In genomic region chr1:247392088-247392487, GRCh38 we compare ENCODE assay signal across 24 cellular contexts.
"Had no signal": no experiment of that assay in that cellular context is flagged by ENCODE, and none has a peak within 500 bp of the region (broad histone marks: within the 10 kb centered on the region; RNA-seq: fewer than 3 reads in every experiment).

No MANE protein-coding gene starts in this region.

- H3K36me3 ChIP-seq: gastrocnemius medialis, left lung, ovary, sigmoid colon, stomach, thyroid gland had no signal

- H3K4me3 ChIP-seq: gastrocnemius medialis, left lung, ovary, psoas muscle, sigmoid colon, stomach, thyroid gland had no signal

- H3K4me1 ChIP-seq: gastrocnemius medialis, psoas muscle, sigmoid colon had no signal

- H3K4me1 Mint-ChIP-seq: nephron had no signal

- H3K27me3 ChIP-seq: gastrocnemius medialis, left lung, ovary, sigmoid colon, thyroid gland had no signal

- DNase-seq: cortex of kidney; effector CD8-positive, alpha-beta T cell; endodermal cell; foreskin fibroblast; gastrocnemius medialis; head of caudate nucleus; left cardiac atrium; left lung; occipital lobe; ovary; posterior cingulate gyrus; psoas muscle; right cardiac atrium; sigmoid colon; stimulated activated CD4-positive, alpha-beta T cell treated with anti-CD3 and anti-CD28 coated beads, Interleukin-2, amount 100 ng/mL, for 24 hours; stimulated activated CD4-positive, alpha-beta T cell treated with anti-CD3 and anti-CD28 coated beads, Interleukin-4, amount 100 ng/mL, for 24 hours; stimulated activated naive CD4-positive, alpha-beta T cell treated with Interleukin-2 at 50 U/mL for 16 hours; stomach; thyroid gland had no signal

- H3K9me3 Mint-ChIP-seq: endodermal cell; nephron; stimulated activated effector memory CD8-positive, alpha-beta T cell treated with anti-CD3 and anti-CD28 coated beads, Interleukin-12 subunit alpha, Interleukin-12 subunit beta, amount 100 ng/mL, for 72 hours had no signal

- H3K4me3 Mint-ChIP-seq: endodermal cell; nephron; stimulated activated effector memory CD8-positive, alpha-beta T cell treated with anti-CD3 and anti-CD28 coated beads, Interleukin-12 subunit alpha, Interleukin-12 subunit beta, amount 100 ng/mL, for 72 hours; type B pancreatic cell had no signal

- ATAC-seq: esophagus mucosa; gastrocnemius medialis; left cardiac atrium; left lung; psoas muscle; right cardiac atrium; stimulated activated effector memory CD8-positive, alpha-beta T cell treated with anti-CD3 and anti-CD28 coated beads, Interleukin-12 subunit alpha, Interleukin-12 subunit beta, amount 100 ng/mL, for 72 hours had no signal

- H3K27ac Mint-ChIP-seq: endodermal cell; nephron; stimulated activated effector memory CD8-positive, alpha-beta T cell treated with anti-CD3 and anti-CD28 coated beads, Interleukin-12 subunit alpha, Interleukin-12 subunit beta, amount 100 ng/mL, for 72 hours; type B pancreatic cell had no signal

- H3K27ac ChIP-seq: epithelial cell of prostate, gastrocnemius medialis, left lung, ovary, psoas muscle, sigmoid colon, stomach, thyroid gland had no signal

- H3K9me3 ChIP-seq: gastrocnemius medialis, left lung, ovary, psoas muscle, sigmoid colon, stomach, thyroid gland had no signal

- H3K36me3 Mint-ChIP-seq: stimulated activated effector memory CD8-positive, alpha-beta T cell treated with anti-CD3 and anti-CD28 coated beads, Interleukin-12 subunit alpha, Interleukin-12 subunit beta, amount 100 ng/mL, for 72 hours; type B pancreatic cell had no signal
